Comparison of ENCODE assay signal across 8 cellular contexts in the genomic region with DNA sequence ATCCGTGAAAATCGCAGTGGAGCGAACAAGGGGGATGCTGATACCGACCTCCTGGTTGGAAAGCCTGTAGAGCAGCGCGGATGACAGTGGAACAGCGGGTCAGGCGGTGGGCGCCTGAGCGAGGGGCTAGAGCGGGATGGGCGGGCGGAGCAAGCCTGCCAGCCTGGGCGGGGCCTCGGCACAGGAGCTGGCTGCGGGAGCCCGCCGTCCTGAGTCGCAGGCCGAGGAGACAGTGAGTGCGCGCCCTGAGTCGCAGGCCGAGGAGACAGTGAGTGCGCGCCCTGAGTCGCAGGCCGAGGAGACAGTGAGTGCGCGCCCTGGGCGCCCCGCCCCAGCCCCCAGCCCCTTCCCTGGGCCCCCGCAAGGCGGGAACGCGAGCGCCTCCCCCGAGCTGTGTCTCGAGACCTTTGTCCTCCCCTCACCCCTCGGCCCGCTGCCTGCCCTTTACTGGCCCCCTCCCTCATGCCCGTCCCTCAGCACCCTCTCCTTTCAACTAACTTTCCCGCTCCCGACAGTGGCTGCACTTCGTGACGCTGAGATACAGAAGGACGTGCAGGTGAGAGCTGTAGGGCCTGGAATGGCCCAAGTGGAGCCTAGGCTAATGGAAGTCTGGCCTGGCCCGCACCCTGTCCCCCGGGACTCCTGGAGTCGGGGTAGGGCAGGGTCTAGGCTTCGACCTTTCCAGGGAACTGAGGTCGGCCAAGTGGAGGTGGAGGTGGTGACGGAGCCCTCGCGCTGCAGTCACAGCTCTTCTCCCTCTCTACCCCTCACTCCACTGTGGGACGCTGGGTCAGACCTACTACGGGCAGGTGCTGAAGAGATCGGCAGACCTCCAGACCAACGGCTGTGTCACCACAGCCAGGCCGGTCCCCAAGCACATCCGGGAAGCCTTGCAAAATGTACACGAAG. TPM values are rescaled to one million over a fixed set of nuclear protein-coding genes. Genes with fewer than 3 reads are reported as not detected.
A peak's percentile ranks its signal among the peaks of the same experiment; 100 is the strongest.
DNase-seq lines count a peak whose midpoint lies in the region; ATAC-seq and TF ChIP-seq lines count a peak whose summit lies in the region.

A gene with protein sequence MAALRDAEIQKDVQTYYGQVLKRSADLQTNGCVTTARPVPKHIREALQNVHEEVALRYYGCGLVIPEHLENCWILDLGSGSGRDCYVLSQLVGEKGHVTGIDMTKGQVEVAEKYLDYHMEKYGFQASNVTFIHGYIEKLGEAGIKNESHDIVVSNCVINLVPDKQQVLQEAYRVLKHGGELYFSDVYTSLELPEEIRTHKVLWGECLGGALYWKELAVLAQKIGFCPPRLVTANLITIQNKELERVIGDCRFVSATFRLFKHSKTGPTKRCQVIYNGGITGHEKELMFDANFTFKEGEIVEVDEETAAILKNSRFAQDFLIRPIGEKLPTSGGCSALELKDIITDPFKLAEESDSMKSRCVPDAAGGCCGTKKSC (plus strand): TSS at position 181 of the 909 bp plus-strand sequence. CDS start 123 bp downstream, at position 304.

- H3K27ac Mint-ChIP-seq in mesothelial cell of epicardium: peak within 1 kb of the TSS; percentile 89

- H3K27me3 Mint-ChIP-seq in mesothelial cell of epicardium (ENCODE audit: low read depth): no peaks in the 10 kb centered on the region

- H3K4me3 ChIP-seq in endocrine pancreas (ENCODE audit: control insufficient read depth, insufficient read depth, low read length): peak within 1 kb of the TSS; percentile 70
- H3K4me3 ChIP-seq in transverse colon: peak within 1 kb of the TSS; percentile 36 to 55 (median 40)

- intact Hi-C loops in transverse colon (cut with DNase I; ENCODE audit: low total_unique reads): no loop called here

- in situ Hi-C loops in transverse colon (cut with MboI; ENCODE audit: low pct_ligation_motif_present in 1 of 4, low pct_unique_long_range_greater_than_20kb in 1 of 4, low sequenced_read_pairs in 3 of 4): no loop called here

- no peak for ATAC-seq in HG03439 (IDR thresholded peaks at IDR 0.05; ENCODE audit: unreplicated experiment)
- no peak for ATAC-seq in GM21528 (IDR thresholded peaks at IDR 0.05; ENCODE audit: low FRiP score, unreplicated experiment)

- H3K4me1 ChIP-seq in endocrine pancreas (ENCODE audit: control insufficient read depth, insufficient read depth, low read length): no peaks in the 10 kb centered on the region
- peaks cover 0 to 11% (median 5%) of the 10 kb centered on the region in 4 donors for H3K4me1 ChIP-seq in transverse colon

- TF ChIP-seq EP300 in transverse colon (IDR thresholded peaks at IDR 0.05; ENCODE audit: low read depth): no peak

- H3K4me1 Mint-ChIP-seq in mesothelial cell of epicardium: peaks cover 20% of the 10 kb centered on the region

- H3K36me3 ChIP-seq in endocrine pancreas (ENCODE audit: control insufficient read depth, insufficient read depth, low read length): no peaks in the 10 kb centered on the region
- no peaks in the 10 kb centered on the region for H3K36me3 ChIP-seq in transverse colon

- peak within 1 kb of the TSS; percentile 35 for H3K9ac ChIP-seq in endocrine pancreas (ENCODE audit: control insufficient read depth, insufficient read depth, low read length)

- no peaks in the 10 kb centered on the region for H3K27me3 ChIP-seq in endocrine pancreas (ENCODE audit: control insufficient read depth, insufficient read depth, low read length)
- no peaks in the 10 kb centered on the region for H3K27me3 ChIP-seq in transverse colon

- TF ChIP-seq POLR2A in transverse colon (IDR thresholded peaks at IDR 0.05): no peak

- DNase-seq in stimulated activated CD4-positive, alpha-beta T cell treated with anti-CD3 and anti-CD28 coated beads, Interleukin-15, amount 100 ng/mL, for 24 hours: peak; percentile 43
- DNase-seq in stimulated activated CD4-positive, alpha-beta T cell treated with anti-CD3 and anti-CD28 coated beads, Interleukin-2, amount 100 ng/mL, for 48 hours: no peak
- DNase-seq in SHP77 (lab: John Stamatoyannopoulos, UW): peak; percentile 28 to 35
- DNase-seq in mesothelial cell of epicardium (ENCODE audit: low spot score in 2 of 2, unreplicated experiment in 2 of 2): peak; percentile 49 to 75
- DNase-seq in transverse colon: peak; percentile 22

- 3 to 20% methylated on average over 9 to 42 of the region's 62 CpGs for WGBS in transverse colon (ENCODE audit: low coverage in 1 of 2), 2 donors

- H3K4me3 Mint-ChIP-seq in mesothelial cell of epicardium: peak within 1 kb of the TSS; percentile 88

- peaks cover 7% of the 10 kb centered on the region for H3K36me3 Mint-ChIP-seq in mesothelial cell of epicardium

- H3K27ac ChIP-seq in transverse colon: peak within 1 kb of the TSS in 3 of 4 donors; percentile 20 to 41 (median 41)

- TF ChIP-seq CTCF in mesothelial cell of epicardium (IDR thresholded peaks at IDR 0.05; ENCODE audit: unreplicated experiment) (no peak), transverse colon (IDR thresholded peaks at IDR 0.05) (no peak)

- H3K9me3 ChIP-seq in endocrine pancreas (ENCODE audit: control insufficient read depth, low read length) (no peaks in the 10 kb centered on the region), transverse colon (no peaks in the 10 kb centered on the region)

- no peaks in the 10 kb centered on the region for H3K9me3 Mint-ChIP-seq in mesothelial cell of epicardium

RNA-seq across cellular contexts. Expression of the gene that starts here (rescaled TPM):
- total RNA-seq in mesothelial cell of epicardium: 8.7 to 12.8 TPM (median 8.7 TPM) in 3 replicates
- total RNA-seq in transverse colon: 1 to 10 TPM in 2 of 4 donors, under 1 TPM in 1, not detected in 1; 0.96 to 3.4 (median 2.9) TPM

Comparison
In these comparisons a context has a peak if more than half of its experiments do, and no peak if none do; other contexts are left out.
1. DNase-seq: peak in stimulated activated CD4-positive, alpha-beta T cell treated with anti-CD3 and anti-CD28 coated beads, Interleukin-15, amount 100 ng/mL, for 24 hours (single experiment), SHP77 (2 of 2), mesothelial cell of epicardium (2 of 2) and transverse colon (single experiment); none in stimulated activated CD4-positive, alpha-beta T cell treated with anti-CD3 and anti-CD28 coated beads, Interleukin-2, amount 100 ng/mL, for 48 hours (0 of 2).